In genomic region chr10:119079572-119080520, GRCh38 we compare ENCODE assay signal across 7 cellular contexts. TPM values are rescaled to one million over a fixed set of nuclear protein-coding genes. Genes with fewer than 3 reads are reported as not detected.
DNase-seq lines count a peak whose midpoint lies in the region; ATAC-seq and TF ChIP-seq lines count a peak whose summit lies in the region.

No MANE protein-coding gene starts in this region.

- H3K4me3 ChIP-seq in GM12864 (ENCODE audit: low read depth, low read length): peak overlapping the region; percentile 94

- ATAC-seq in GM21737 (IDR thresholded peaks at IDR 0.05; ENCODE audit: unreplicated experiment): peak; percentile 61

- no peaks in the 10 kb centered on the region for H3K9me3 Mint-ChIP-seq in chondrocyte (ENCODE audit: low read depth)

- H3K36me3 Mint-ChIP-seq in chondrocyte (ENCODE audit: low read depth): no peaks in the 10 kb centered on the region

- H3K27me3 Mint-ChIP-seq in chondrocyte (ENCODE audit: low read depth): no peaks in the 10 kb centered on the region

- H3K27ac Mint-ChIP-seq in chondrocyte (ENCODE audit: unreplicated experiment): peak overlapping the region; percentile 99

- no peak for DNase-seq in GM12864 (ENCODE audit: low read depth)
- DNase-seq in KG1 (lab: John Stamatoyannopoulos, UW): peak; percentile 24
- DNase-seq in activated CD4-positive, CD25-positive, alpha-beta regulatory T cell (lab: John Stamatoyannopoulos, UW): peak in 3 of 4 experiments; percentile 23 to 52 (median 40)
- DNase-seq in chondrocyte (ENCODE audit: low spot score): peak; percentile 93
- DNase-seq in stimulated activated CD4-positive, alpha-beta T cell treated with anti-CD3 and anti-CD28 coated beads, Interleukin-1b, Interleukin-23, amount 100 ng/mL, for 4 hours (ENCODE audit: low read depth in 2 of 2): peak; percentile 36 to 59

- peaks cover 42% of the 10 kb centered on the region for H3K4me1 Mint-ChIP-seq in chondrocyte (ENCODE audit: low read depth)

- peak overlapping the region; percentile 90 for H3K27ac ChIP-seq in layer of hippocampus (ENCODE audit: low read depth, low read length)

- H3K4me3 Mint-ChIP-seq in chondrocyte (ENCODE audit: unreplicated experiment): peak overlapping the region; percentile 98

- no peaks in the 10 kb centered on the region for H3K27me3 ChIP-seq in layer of hippocampus (ENCODE audit: control insufficient read depth, insufficient read depth, low read length)

- no peak for TF ChIP-seq CTCF in GM12864 (IDR thresholded peaks at IDR 0.05; ENCODE audit: low read depth, low read length, missing control alignments)
- no peak for TF ChIP-seq CTCF in chondrocyte (IDR thresholded peaks at IDR 0.05)

RNA-seq across cellular contexts. Expression of gene EIF3A, which starts 0.8 kb away (rescaled TPM):
- total RNA-seq in chondrocyte: 121 to 136 TPM (median 134 TPM) in 3 replicates

RNA-seq across cellular contexts. Expression of gene DENND10, which starts 24.1 kb away (rescaled TPM):
- 32.4 to 43.0 TPM (median 40.1 TPM) in 3 replicates for total RNA-seq in chondrocyte

RNA-seq across cellular contexts. Expression of gene NANOS1, which starts 50.3 kb away (rescaled TPM):
- total RNA-seq in chondrocyte: 3.8 to 9.7 TPM (median 4.5 TPM) in 3 replicates
